Comparison of ENCODE assay signal across 7 cellular contexts in the genomic region with DNA sequence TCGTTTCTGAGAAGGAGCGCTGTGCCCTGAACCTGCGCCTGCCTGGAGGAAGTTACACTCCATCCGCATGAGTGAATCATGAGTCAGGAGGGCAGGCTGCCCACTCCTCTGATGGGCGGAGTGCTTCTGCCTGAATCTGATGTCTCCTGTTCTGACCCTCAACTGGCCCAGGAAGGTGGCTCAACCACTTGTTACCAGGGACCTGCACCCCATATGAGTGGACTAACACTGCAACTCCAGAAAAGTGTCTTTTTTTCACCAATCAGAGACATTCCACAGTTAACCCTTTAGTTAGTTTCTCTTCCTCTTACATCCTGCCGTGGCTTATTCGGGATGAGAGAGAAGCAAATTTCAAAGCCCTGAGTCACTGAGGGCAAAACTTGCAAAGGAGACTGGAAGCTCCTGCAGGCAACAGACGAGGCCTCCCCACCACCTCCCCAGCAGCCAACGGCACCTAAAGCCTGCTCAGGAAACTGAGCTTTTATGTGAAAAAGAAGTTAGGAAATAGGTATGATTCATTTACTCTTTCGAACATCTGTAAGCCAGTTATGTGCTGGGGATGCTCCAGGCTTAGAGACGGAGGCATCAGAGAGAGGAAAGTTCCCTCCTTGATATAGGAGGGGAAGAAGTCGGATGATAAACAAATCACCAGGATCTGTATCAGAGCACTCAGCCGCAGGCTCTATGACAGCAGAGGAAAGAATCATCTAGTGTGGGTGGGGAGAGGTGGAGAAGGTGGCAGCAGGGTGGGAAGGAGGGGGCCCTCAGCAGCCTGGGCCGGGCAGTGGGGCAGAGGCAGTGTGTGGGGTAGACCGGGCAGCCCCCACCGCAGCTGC. TPM values are rescaled to one million over a fixed set of nuclear protein-coding genes. Genes with fewer than 3 reads are reported as not detected.
DNase-seq lines count a peak whose midpoint lies in the region; ATAC-seq and TF ChIP-seq lines count a peak whose summit lies in the region.

No MANE protein-coding gene starts in this region.

- intact Hi-C loops in OCI-LY7 (cut with micrococcal nuclease; ENCODE audit: unreplicated experiment): loop anchor here (1.0 kb wide), 1 partner anchor 19 kb away; no protein-coding TSS in a partner anchor

- H3K4me3 ChIP-seq in OCI-LY7 (ENCODE audit: low read depth, low read length, poor library complexity, severe bottlenecking) (peak overlapping the region; percentile 46), hepatocyte (no peak overlapping the region)

- peaks cover 12% of the 10 kb centered on the region; the same call in 1 of the 2 replicates for H3K36me3 ChIP-seq in OCI-LY7 (ENCODE audit: insufficient read depth, low read length)
- no peaks in the 10 kb centered on the region for H3K36me3 ChIP-seq in hepatocyte (replicated peaks; ENCODE audit: insufficient read depth, low read depth)

- H2AFZ ChIP-seq in OCI-LY7 (ENCODE audit: low read length) (no peak overlapping the region), hepatocyte (no peak overlapping the region)

- CTCF ChIA-PET in OCI-LY7 (lab: Charles Lee; ENCODE audit: unreplicated experiment): no interaction called here

- H3K9me3 Mint-ChIP-seq in activated naive CD8-positive, alpha-beta T cell (ENCODE audit: low read depth): peaks cover 7% of the 10 kb centered on the region

- POLR2A ChIA-PET in OCI-LY7 (lab: Charles Lee): interaction anchor here (0.6 to 1.1 kb wide), 3 partner anchors 22 to 607 kb away, joined by 3 to 6 read pairs (median 3); no protein-coding TSS in a partner anchor

- H3K4me2 ChIP-seq in OCI-LY7 (ENCODE audit: low read length): peak overlapping the region; percentile 66
- peak overlapping the region; percentile 50 for H3K4me2 ChIP-seq in hepatocyte

- H3K9me3 ChIP-seq in OCI-LY7 (ENCODE audit: low read length) (no peaks in the 10 kb centered on the region), hepatocyte (ENCODE audit: low read depth) (no peaks in the 10 kb centered on the region)

- no peaks in the 10 kb centered on the region for H3K27me3 ChIP-seq in hepatocyte

- BruUV-seq in OCI-LY7 (replicated peaks; lab: Mats Ljungman, UMichigan): no TSS peak

- no peak for TF ChIP-seq CTCF in OCI-LY7 (conservative IDR thresholded peaks at IDR 0.05; ENCODE audit: low read length)
- no peak for TF ChIP-seq CTCF in hepatocyte (IDR thresholded peaks at IDR 0.05; ENCODE audit: poor library complexity)

- ATAC-seq in GM18861 (IDR thresholded peaks at IDR 0.05; ENCODE audit: unreplicated experiment) (peak; percentile 24), HG02938 (IDR thresholded peaks at IDR 0.05; ENCODE audit: unreplicated experiment) (peak; percentile 16)

- 42% methylated on average over 15 of the region's 16 CpGs for WGBS in hepatocyte (ENCODE audit: low lambda C conversion rate, missing lambda C conversion rate)

- peak; percentile 44 for DNase-seq in OCI-LY7 (ENCODE audit: low spot score)
- DNase-seq in hepatocyte (ENCODE audit: low spot score): peak; percentile 72
- peak; percentile 47 to 57 for DNase-seq in stimulated activated CD4-positive, alpha-beta T cell treated with anti-CD3 and anti-CD28 coated beads, Interleukin-12 subunit alpha, Interleukin-12 subunit beta, amount 100 ng/mL, for 24 hours (ENCODE audit: low read depth in 2 of 2)
- no peak for DNase-seq in NCI-H345 treated with DMSO at 0.1 percent for 48 hours (lab: John Stamatoyannopoulos, UW; ENCODE audit: unreplicated experiment)

- H3K4me1 ChIP-seq in OCI-LY7 (ENCODE audit: insufficient read depth, low read length, poor library complexity, severe bottlenecking): peaks cover 84% of the 10 kb centered on the region
- H3K4me1 ChIP-seq in hepatocyte (ENCODE audit: insufficient read depth): peaks cover 43% of the 10 kb centered on the region

- peaks cover 94% of the 10 kb centered on the region for H3K4me1 Mint-ChIP-seq in activated naive CD8-positive, alpha-beta T cell (ENCODE audit: low read depth)

- H4K20me1 ChIP-seq in OCI-LY7 (ENCODE audit: insufficient read depth, low read length) (no peaks in the 10 kb centered on the region), hepatocyte (ENCODE audit: insufficient read depth, poor library complexity, severe bottlenecking) (no peaks in the 10 kb centered on the region)

- H3K27ac Mint-ChIP-seq in activated naive CD8-positive, alpha-beta T cell: peak overlapping the region; percentile 100

- peaks cover 27% of the 10 kb centered on the region for H3K36me3 Mint-ChIP-seq in activated naive CD8-positive, alpha-beta T cell

- H3K79me2 ChIP-seq in OCI-LY7 (ENCODE audit: insufficient read depth, low read depth, low read length) (0 out of 2 replicates have a peak, but pooled peaks cover 5% of the 10 kb centered on the region), hepatocyte (no peaks in the 10 kb centered on the region)

- H3K9me2 ChIP-seq in OCI-LY7 (ENCODE audit: insufficient read depth, low read length): no peaks in the 10 kb centered on the region
- H3K9me2 ChIP-seq in hepatocyte (replicated peaks; ENCODE audit: insufficient read depth): no peaks in the 10 kb centered on the region

- no peaks in the 10 kb centered on the region for H3K27me3 Mint-ChIP-seq in activated naive CD8-positive, alpha-beta T cell

- H3K4me3 Mint-ChIP-seq in activated naive CD8-positive, alpha-beta T cell: peak overlapping the region; percentile 86

- H3K27ac ChIP-seq in OCI-LY7 (ENCODE audit: low read depth, low read length, poor library complexity, severe bottlenecking) (peak overlapping the region; percentile 91), hepatocyte (peak overlapping the region; percentile 87)

RNA-seq across cellular contexts. Expression of gene MBP, which starts 31.0 kb away (rescaled TPM):
- 13.5 and 16.4 TPM in 2 replicates for total RNA-seq in OCI-LY7 (2014; rRNA removed; shearing (Covaris generic))
- 25.2 and 28.9 TPM in 2 replicates for total RNA-seq in OCI-LY7 (2022)
- 21.0 and 22.1 TPM in 2 replicates for total RNA-seq in hepatocyte
- 21.0 and 21.6 TPM in 2 replicates for polyA plus RNA-seq in hepatocyte
